Comparison of ENCODE assay signal across 1 cellular context in genomic region chr2:73385486-73386341, GRCh38.
TF ChIP-seq lines count a peak whose summit lies in the region.

Gene ALMS1, plus strand, starts transcription at chr2:73385836. Its CDS starts 33 bp downstream, at chr2:73385869.

TF ChIP-seq in GM12878, 131 proteins besides CTCF, POLR2A, EP300 and RAD21 (continued from another document):
- peak; percentile 29; the same call in 1 of the 2 replicates for TF ChIP-seq POLR2AphosphoS5 (IDR thresholded peaks at IDR 0.05; ENCODE audit: low read length)
- peak; percentile 98 for TF ChIP-seq NFXL1 (IDR thresholded peaks at IDR 0.05; ENCODE audit: borderline replicate concordance)
- TF ChIP-seq SIN3A (IDR thresholded peaks at IDR 0.05; ENCODE audit: low read depth, low read length) = peak; percentile 95
- peak; percentile 32 to 46; a peak in 1 of 4 replicates for TF ChIP-seq IKZF2 (IDR thresholded peaks at IDR 0.05)
- 0 out of 2 replicates have a peak, but pooled peaks have one; percentile 47 for TF ChIP-seq ASH2L (IDR thresholded peaks at IDR 0.05; ENCODE audit: borderline replicate concordance, low read depth)
- TF ChIP-seq IKZF1 (conservative IDR thresholded peaks at IDR 0.05) = peak; percentile 78
- peak; percentile 40 for TF ChIP-seq KLF5 (IDR thresholded peaks at IDR 0.05; ENCODE audit: partially characterized antibody)
- peak; percentile 92 for TF ChIP-seq MXI1 (IDR thresholded peaks at IDR 0.05; ENCODE audit: low read depth, low read length)
- TF ChIP-seq DPF2 (IDR thresholded peaks at IDR 0.05) = peak; percentile 75; the same call in 1 of the 2 replicates
- TF ChIP-seq USF2 (IDR thresholded peaks at IDR 0.05; ENCODE audit: borderline replicate concordance, low read depth, low read length) = no peak
- peak; percentile 61; the same call in 1 of the 2 replicates for TF ChIP-seq CREB1 (IDR thresholded peaks at IDR 0.05; ENCODE audit: low read depth)
- TF ChIP-seq HDGF (IDR thresholded peaks at IDR 0.05) = peak; percentile 88; the same call in 1 of the 2 replicates
- peak; percentile 46 for TF ChIP-seq POLR2AphosphoS2 (IDR thresholded peaks at IDR 0.05; ENCODE audit: low read depth, low read length)
- TF ChIP-seq RELB (IDR thresholded peaks at IDR 0.05; ENCODE audit: low read depth) = no peak
- TF ChIP-seq SRF (IDR thresholded peaks at IDR 0.05; ENCODE audit: low read depth in 2 of 2, low read length in 2 of 2) = 0 out of 4 replicates have a peak, but pooled peaks of 1 of the 2 experiments have one; percentile 22
- TF ChIP-seq TCF3 (IDR thresholded peaks at IDR 0.05; ENCODE audit: borderline replicate concordance, insufficient read depth, low read depth, low read length) = no peak
- no peak for TF ChIP-seq MEF2B (IDR thresholded peaks at IDR 0.05; ENCODE audit: partially characterized antibody, poor library complexity, severe bottlenecking)
- TF ChIP-seq ELK1 (IDR thresholded peaks at IDR 0.05; ENCODE audit: low read depth, low read length) = no peak
- peak; percentile 49 for TF ChIP-seq HCFC1 (IDR thresholded peaks at IDR 0.05; ENCODE audit: low read length)
- peak; percentile 67; the same call in 1 of the 2 replicates for TF ChIP-seq E2F4 (IDR thresholded peaks at IDR 0.05; ENCODE audit: low read depth, low read length)
- TF ChIP-seq BCLAF1 (IDR thresholded peaks at IDR 0.05) = no peak
- TF ChIP-seq TCF12 (IDR thresholded peaks at IDR 0.05; ENCODE audit: low read depth, low read length) = peak; percentile 81; the same call in 1 of the 2 replicates
- no peak for TF ChIP-seq ESRRA (IDR thresholded peaks at IDR 0.05; ENCODE audit: low read length)
- TF ChIP-seq SMAD5 (IDR thresholded peaks at IDR 0.05; ENCODE audit: low read depth) = peak; percentile 41; the same call in 1 of the 2 replicates
- TF ChIP-seq SMAD1 (IDR thresholded peaks at IDR 0.05; ENCODE audit: low read depth, partially characterized antibody) = no peak
- TF ChIP-seq ZSCAN29 (IDR thresholded peaks at IDR 0.05) = peak; percentile 64; the same call in 1 of the 2 replicates
- TF ChIP-seq CHD2 (IDR thresholded peaks at IDR 0.05; ENCODE audit: borderline replicate concordance, low read depth, low read length) = 0 out of 2 replicates have a peak, but pooled peaks have one; percentile 46
- TF ChIP-seq REST (IDR thresholded peaks at IDR 0.05; ENCODE audit: low read depth, low read length) = no peak
- peak; percentile 72; the same call in 1 of the 2 replicates for TF ChIP-seq NBN (IDR thresholded peaks at IDR 0.05)
- TF ChIP-seq CREM (IDR thresholded peaks at IDR 0.05; ENCODE audit: low read depth) = peak; percentile 8; the same call in 1 of the 2 replicates
- TF ChIP-seq NKRF (conservative IDR thresholded peaks at IDR 0.05) = peak; percentile 83
- peak in 1 of 2 experiments; percentile 68; a peak in 2 of 3 replicates for TF ChIP-seq EGR1 (IDR thresholded peaks at IDR 0.05; ENCODE audit: borderline replicate concordance in 1 of 2, low read depth in 2 of 2, low read length in 2 of 2)
- TF ChIP-seq MAX (IDR thresholded peaks at IDR 0.05; ENCODE audit: low read depth, low read length) = peak; percentile 60; the same call in 1 of the 2 replicates
- TF ChIP-seq RB1 (IDR thresholded peaks at IDR 0.05; ENCODE audit: borderline replicate concordance) = peak; percentile 74; the same call in 1 of the 2 replicates
- peak; percentile 56 for TF ChIP-seq NR2C1 (IDR thresholded peaks at IDR 0.05)
- TF ChIP-seq EED (IDR thresholded peaks at IDR 0.05; ENCODE audit: low read depth) = 0 out of 2 replicates have a peak, but pooled peaks have one; percentile 18
- peak; percentile 72; the same call in 1 of the 2 replicates for TF ChIP-seq CBX5 (IDR thresholded peaks at IDR 0.05; ENCODE audit: low read depth)
- peak; percentile 42 for TF ChIP-seq YY1 (IDR thresholded peaks at IDR 0.05; ENCODE audit: low read depth, low read length)
- TF ChIP-seq GATAD2B (conservative IDR thresholded peaks at IDR 0.05; ENCODE audit: low read depth) = peak; percentile 52; the same call in 1 of the 2 replicates
- TF ChIP-seq IRF4 (IDR thresholded peaks at IDR 0.05; ENCODE audit: low read depth, low read length) = 0 out of 2 replicates have a peak, but pooled peaks have one; percentile 9
- peak; percentile 33; the same call in 1 of the 2 replicates for TF ChIP-seq BMI1 (IDR thresholded peaks at IDR 0.05; ENCODE audit: borderline replicate concordance)
